23 cellular contexts compared by ENCODE assay signal in the genomic region with DNA sequence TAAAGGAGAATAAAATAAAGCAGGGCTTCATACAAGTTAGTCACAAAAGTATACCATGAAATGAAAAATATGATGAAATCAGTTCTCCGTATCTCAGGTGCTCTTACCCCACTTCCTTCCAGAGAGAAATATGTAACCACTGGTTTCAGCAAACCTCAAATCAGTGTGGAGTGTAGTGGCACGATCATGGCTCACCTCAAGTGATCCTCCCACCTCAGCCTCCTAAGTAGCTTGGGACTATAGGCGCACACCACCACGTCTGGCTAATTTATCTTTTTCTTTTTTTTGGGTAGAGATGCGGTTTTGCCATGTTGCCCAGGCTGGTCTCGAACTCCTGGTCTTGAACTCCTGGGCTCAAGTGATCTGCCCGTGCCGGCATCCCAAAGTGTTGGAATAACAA. TPM values are rescaled to one million over a fixed set of nuclear protein-coding genes. Genes with fewer than 3 reads are reported as not detected.
DNase-seq lines count a peak whose midpoint lies in the region; ATAC-seq and TF ChIP-seq lines count a peak whose summit lies in the region.
"Had no signal": no experiment of that assay in that cellular context is flagged by ENCODE, and none has a peak within 500 bp of the region (broad histone marks: within the 10 kb centered on the region; RNA-seq: fewer than 3 reads in every experiment).

No MANE protein-coding gene starts in this region.

- no peaks in the 10 kb centered on the region for H3K9me3 ChIP-seq in thyroid gland
- H3K9me3 ChIP-seq: ascending aorta, heart right ventricle, left ventricle myocardium inferior, prostate gland had no signal

- peaks cover 40% of the 10 kb centered on the region for H3K36me3 Mint-ChIP-seq in activated naive CD8-positive, alpha-beta T cell treated with anti-CD3 and anti-CD28 coated beads, Interleukin-2, amount 50 U/mL, for 24 hours (ENCODE audit: low read depth)
- H3K36me3 Mint-ChIP-seq: neural progenitor cell had no signal

- H3K27ac Mint-ChIP-seq in activated naive CD8-positive, alpha-beta T cell treated with anti-CD3 and anti-CD28 coated beads, Interleukin-2, amount 50 U/mL, for 24 hours: peak overlapping the region; percentile 43
- H3K27ac Mint-ChIP-seq in stimulated activated naive CD8-positive, alpha-beta T cell treated with anti-CD3 and anti-CD28 coated beads, Interleukin-15, amount 100 ng/mL, for 72 hours: peak overlapping the region in 1 of 2 donors; percentile 13
- H3K27ac Mint-ChIP-seq: neural progenitor cell had no signal

- intact Hi-C loops in thyroid gland (cut with DNase I): no loop called here

- H3K4me3 Mint-ChIP-seq in activated naive CD8-positive, alpha-beta T cell treated with anti-CD3 and anti-CD28 coated beads, Interleukin-2, amount 50 U/mL, for 24 hours: no peak overlapping the region
- H3K4me3 Mint-ChIP-seq in stimulated activated naive CD8-positive, alpha-beta T cell treated with anti-CD3 and anti-CD28 coated beads, Interleukin-15, amount 100 ng/mL, for 72 hours: peak overlapping the region in 1 of 2 donors; percentile 35
- H3K4me3 Mint-ChIP-seq: central memory CD8-positive, alpha-beta T cell; neural progenitor cell had no signal

- no peak overlapping the region for H3K4me3 ChIP-seq in Jurkat, Clone E6-1 (ENCODE audit: low read length)
- H3K4me3 ChIP-seq in thyroid gland (replicated peaks in 1 of 3): no peak overlapping the region
- H3K4me3 ChIP-seq: ascending aorta, dorsolateral prefrontal cortex, heart right ventricle, K562, left ventricle myocardium inferior, neural progenitor cell, prostate gland, skin epidermis had no signal

- WGBS in thyroid gland, 2 donors: 93 to 95% methylated on average over 8 of the region's 8 CpGs

- no peaks in the 10 kb centered on the region for H3K36me3 ChIP-seq in thyroid gland
- H3K36me3 ChIP-seq: ascending aorta, heart right ventricle, left ventricle myocardium inferior, neural progenitor cell, prostate gland had no signal

- no peak overlapping the region for H3K27ac ChIP-seq in thyroid gland
- H3K27ac ChIP-seq: ascending aorta, heart right ventricle, left ventricle myocardium inferior, neural progenitor cell, prostate gland, skin epidermis had no signal

- H3K4me1 Mint-ChIP-seq in activated naive CD8-positive, alpha-beta T cell treated with anti-CD3 and anti-CD28 coated beads, Interleukin-2, amount 50 U/mL, for 24 hours: peaks cover 63% of the 10 kb centered on the region
- H3K4me1 Mint-ChIP-seq in stimulated activated naive CD8-positive, alpha-beta T cell treated with anti-CD3 and anti-CD28 coated beads, Interleukin-15, amount 100 ng/mL, for 72 hours: peaks cover 58% of the 10 kb centered on the region
- H3K4me1 Mint-ChIP-seq: neural progenitor cell had no signal

- peak; percentile 16 for DNase-seq in stimulated activated CD4-positive, alpha-beta T cell treated with anti-CD3 and anti-CD28 coated beads, Interleukin-15, amount 100 ng/mL, for 24 hours
- no peak for DNase-seq in stimulated activated CD4-positive, alpha-beta T cell treated with anti-CD3 and anti-CD28 coated beads, Interleukin-2, amount 100 ng/mL, for 48 hours
- peak; percentile 37 for DNase-seq in Jurkat, Clone E6-1 (ENCODE audit: low read depth, low spot score)
- DNase-seq in activated naive CD8-positive, alpha-beta T cell treated with anti-CD3 and anti-CD28 coated beads, Interleukin-2, amount 50 U/mL, for 24 hours: no peak
- DNase-seq in stimulated activated naive CD8-positive, alpha-beta T cell treated with anti-CD3 and anti-CD28 coated beads, Interleukin-15, amount 100 ng/mL, for 72 hours: peak in 1 of 2 donors; percentile 53
- DNase-seq in thyroid gland (no peak), OCI-M2 (lab: John Stamatoyannopoulos, UW; ENCODE audit: unreplicated experiment) (no peak)
- DNase-seq: activated CD8-positive, alpha-beta memory T cell treated with anti-CD3 and anti-CD28 coated beads for 24 hours; activated gamma-delta T cell; COR-L47; dorsolateral prefrontal cortex; heart right ventricle; left ventricle myocardium inferior; MM.1S; NCI-H2171 treated with DMSO at 0.1 percent for 48 hours; OCI-M1; SHP77 treated with DMSO at 0.1 percent for 48 hours had no signal

- no peaks in the 10 kb centered on the region for H3K27me3 ChIP-seq in thyroid gland
- H3K27me3 ChIP-seq: ascending aorta, dorsolateral prefrontal cortex, heart right ventricle, neural progenitor cell had no signal

- no peak for TF ChIP-seq CTCF in thyroid gland (IDR thresholded peaks at IDR 0.05)

- peaks cover 10 to 12% of the 10 kb centered on the region in 2 donors for H3K4me1 ChIP-seq in thyroid gland
- H3K4me1 ChIP-seq: ascending aorta, neural progenitor cell, prostate gland had no signal

- peak; percentile 65 for ATAC-seq in activated naive CD8-positive, alpha-beta T cell treated with anti-CD3 and anti-CD28 coated beads, Interleukin-2, amount 50 U/mL, for 24 hours
- peak; percentile 99 for ATAC-seq in stimulated activated naive CD8-positive, alpha-beta T cell treated with anti-CD3 and anti-CD28 coated beads, Interleukin-15, amount 100 ng/mL, for 72 hours
- ATAC-seq: heart right ventricle, K562 had no signal

- no peak for TF ChIP-seq POLR2A in thyroid gland (IDR thresholded peaks at IDR 0.05)

- no peaks in the 10 kb centered on the region for H3K27me3 Mint-ChIP-seq in activated naive CD8-positive, alpha-beta T cell treated with anti-CD3 and anti-CD28 coated beads, Interleukin-2, amount 50 U/mL, for 24 hours
- H3K27me3 Mint-ChIP-seq in stimulated activated naive CD8-positive, alpha-beta T cell treated with anti-CD3 and anti-CD28 coated beads, Interleukin-15, amount 100 ng/mL, for 72 hours: no peaks in the 10 kb centered on the region
- H3K27me3 Mint-ChIP-seq: central memory CD8-positive, alpha-beta T cell had no signal

- H3K9me3 Mint-ChIP-seq in activated naive CD8-positive, alpha-beta T cell treated with anti-CD3 and anti-CD28 coated beads, Interleukin-2, amount 50 U/mL, for 24 hours: no peaks in the 10 kb centered on the region
- no peaks in the 10 kb centered on the region for H3K9me3 Mint-ChIP-seq in stimulated activated naive CD8-positive, alpha-beta T cell treated with anti-CD3 and anti-CD28 coated beads, Interleukin-15, amount 100 ng/mL, for 72 hours
- H3K9me3 Mint-ChIP-seq: central memory CD8-positive, alpha-beta T cell; neural progenitor cell had no signal

RNA-seq across cellular contexts. Expression of a gene that starts 24.2 kb away (rescaled TPM):
- 14.8 TPM for polyA plus RNA-seq in Jurkat, Clone E6-1 (2012; ENCODE audit: insufficient read depth, insufficient read length)
- total RNA-seq in thyroid gland: 10 to 100 TPM; 37.5 to 79.9 (median 45.7) TPM

Comparison
In these comparisons a context has a peak if more than half of its experiments do, and no peak if none do; other contexts are left out.
1. DNase-seq: peak in stimulated activated CD4-positive, alpha-beta T cell treated with anti-CD3 and anti-CD28 coated beads, Interleukin-15, amount 100 ng/mL, for 24 hours (single experiment) and Jurkat, Clone E6-1 (single experiment); none in stimulated activated CD4-positive, alpha-beta T cell treated with anti-CD3 and anti-CD28 coated beads, Interleukin-2, amount 100 ng/mL, for 48 hours (0 of 2), activated naive CD8-positive, alpha-beta T cell treated with anti-CD3 and anti-CD28 coated beads, Interleukin-2, amount 50 U/mL, for 24 hours (single experiment), thyroid gland (0 of 2) and OCI-M2 (single experiment).